1 cellular context compared by ENCODE assay signal in genomic region chr6:26520840-26521484, GRCh38.
A peak's percentile ranks its signal among the peaks of the same experiment; 100 is the strongest.
TF ChIP-seq lines count a peak whose summit lies in the region.

No MANE protein-coding gene starts in this region.

TF ChIP-seq in H1, 55 proteins besides CTCF, POLR2A, EP300 and RAD21 (continued from another document):
- TF ChIP-seq KDM1A (IDR thresholded peaks at IDR 0.05; ENCODE audit: borderline replicate concordance, low read length) (no peak), POU5F1 (IDR thresholded peaks at IDR 0.05; ENCODE audit: low read depth, low read length) (no peak), RXRA (IDR thresholded peaks at IDR 0.05; ENCODE audit: insufficient read depth, low read depth, low read length) (no peak), JUND (IDR thresholded peaks at IDR 0.05; ENCODE audit: low read length) (no peak), BACH1 (IDR thresholded peaks at IDR 0.05; ENCODE audit: low read length) (peak; percentile 66), EZH2 (IDR thresholded peaks at IDR 0.05; ENCODE audit: low read depth, low read length, severe bottlenecking) (no peak), SRF (IDR thresholded peaks at IDR 0.05; ENCODE audit: low read depth, low read length) (no peak), E2F6 (IDR thresholded peaks at IDR 0.05) (no peak), RFX5 (IDR thresholded peaks at IDR 0.05; ENCODE audit: borderline replicate concordance, low read depth, low read length) (no peak), SP4 (IDR thresholded peaks at IDR 0.05; ENCODE audit: low read length) (no peak), TBP (IDR thresholded peaks at IDR 0.05; ENCODE audit: low read depth, low read length) (peak; percentile 98), ATF3 (IDR thresholded peaks at IDR 0.05; ENCODE audit: insufficient read depth, low read depth, low read length) (no peak), CTBP2 (IDR thresholded peaks at IDR 0.05; ENCODE audit: borderline replicate concordance, insufficient read depth, insufficient read length, low read length) (no peak), YY1 (IDR thresholded peaks at IDR 0.05; ENCODE audit: low read depth, low read length) (no peak; the same call in 1 of the 2 replicates), MAX (IDR thresholded peaks at IDR 0.05) (0 out of 2 replicates have a peak, but pooled peaks have one; percentile 18), HDAC2 (IDR thresholded peaks at IDR 0.05; ENCODE audit: borderline replicate concordance in 1 of 2, low read depth in 2 of 2, low read length in 2 of 2) (no peak), EGR1 (IDR thresholded peaks at IDR 0.05; ENCODE audit: borderline replicate concordance, low read depth, low read length) (no peak), SUZ12 (IDR thresholded peaks at IDR 0.05; ENCODE audit: low read length) (no peak), GTF2F1 (IDR thresholded peaks at IDR 0.05; ENCODE audit: borderline replicate concordance, low read depth, low read length) (no peak), NRF1 (IDR thresholded peaks at IDR 0.05; ENCODE audit: low read depth, low read length) (no peak; the same call in 1 of the 2 replicates), PHF8 (conservative IDR thresholded peaks at IDR 0.05; ENCODE audit: low read depth, low read length) (no peak), ZNF274 (IDR thresholded peaks at IDR 0.05; ENCODE audit: borderline replicate concordance, extremely low read depth, low read length) (no peak), SIRT6 (IDR thresholded peaks at IDR 0.05; ENCODE audit: low read length) (no peak), CREB1 (IDR thresholded peaks at IDR 0.05) (peak; percentile 34), RBBP5 (IDR thresholded peaks at IDR 0.05; ENCODE audit: borderline replicate concordance, low read depth, low read length) (peak; percentile 71; the same call in 1 of the 2 replicates), KDM5A (IDR thresholded peaks at IDR 0.05; ENCODE audit: low read length) (no peak), CHD7 (IDR thresholded peaks at IDR 0.05; ENCODE audit: insufficient replicate concordance, low read length) (no peak), HDAC6 (IDR thresholded peaks at IDR 0.05; ENCODE audit: low read depth, low read length) (no peak), SIN3A (conservative IDR thresholded peaks at IDR 0.05 in 1 of 2, IDR thresholded peaks at IDR 0.05 in 1 of 2; ENCODE audit: low read depth in 1 of 2, low read length in 2 of 2) (peak; percentile 48 to 55; a peak in 3 of 4 replicates), TCF12 (IDR thresholded peaks at IDR 0.05; ENCODE audit: low read depth, low read length) (no peak), TAF1 (IDR thresholded peaks at IDR 0.05; ENCODE audit: low read depth, low read length) (0 out of 2 replicates have a peak, but pooled peaks have one; percentile 21), MAFK (IDR thresholded peaks at IDR 0.05; ENCODE audit: low read depth, low read length) (peak; percentile 85; the same call in 1 of the 2 replicates), KDM4A (IDR thresholded peaks at IDR 0.05; ENCODE audit: low read depth, low read length, severe bottlenecking) (no peak), USF2 (IDR thresholded peaks at IDR 0.05; ENCODE audit: low read length) (no peak), TEAD4 (IDR thresholded peaks at IDR 0.05; ENCODE audit: low read depth, low read length) (peak; percentile 65), SP1 (IDR thresholded peaks at IDR 0.05; ENCODE audit: low read depth, low read length) (no peak), ATF2 (IDR thresholded peaks at IDR 0.05; ENCODE audit: low read length) (no peak), FOSL1 (IDR thresholded peaks at IDR 0.05; ENCODE audit: insufficient read depth, low read depth, low read length) (no peak), SAP30 (IDR thresholded peaks at IDR 0.05; ENCODE audit: insufficient read depth, insufficient replicate concordance, low read length) (no peak), TAF7 (optimal IDR thresholded peaks at IDR 0.05; ENCODE audit: borderline replicate concordance, low read depth, low read length) (peak; percentile 38), NANOG (IDR thresholded peaks at IDR 0.05; ENCODE audit: insufficient read depth, low read depth, low read length, poor library complexity, severe bottlenecking) (no peak), CBX8 (IDR thresholded peaks at IDR 0.05; ENCODE audit: borderline replicate concordance, low read depth, low read length) (no peak), SIX5 (IDR thresholded peaks at IDR 0.05; ENCODE audit: low read depth, low read length) (no peak), POLR2AphosphoS5 (IDR thresholded peaks at IDR 0.05; ENCODE audit: low read depth, low read length) (0 out of 2 replicates have a peak, but pooled peaks have one; percentile 34), SP2 (IDR thresholded peaks at IDR 0.05; ENCODE audit: low read length) (no peak), CHD1 (IDR thresholded peaks at IDR 0.05; ENCODE audit: low read depth, low read length) (no peak; the same call in 1 of the 2 replicates), JUN (IDR thresholded peaks at IDR 0.05; ENCODE audit: low read depth, low read length) (no peak)
